In the genomic region with DNA sequence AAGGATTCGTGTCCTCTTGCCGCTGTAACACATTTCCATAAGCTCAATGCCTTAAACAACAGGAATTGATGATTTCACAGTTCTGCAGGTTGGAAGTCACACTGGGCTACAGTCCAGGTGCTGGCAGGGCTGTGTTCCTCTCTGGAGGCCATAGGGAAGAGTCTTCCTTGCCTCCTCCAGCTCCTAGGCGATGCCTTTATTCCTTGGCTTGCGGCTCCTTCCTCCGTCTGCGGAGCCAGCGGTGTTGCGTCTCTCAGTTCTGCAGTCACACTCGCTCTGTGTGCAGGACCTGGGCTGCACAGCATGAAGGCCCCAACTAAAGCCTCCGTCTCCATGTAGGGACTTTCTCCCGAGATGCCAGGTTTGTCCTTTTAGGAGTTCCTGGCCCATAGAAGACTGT, we compare ENCODE assay signal across 30 cellular contexts.
"Had no signal": no experiment of that assay in that cellular context is flagged by ENCODE, and none has a peak within 500 bp of the region (broad histone marks: within the 10 kb centered on the region; RNA-seq: fewer than 3 reads in every experiment).

No MANE protein-coding gene starts in this region.

- ATAC-seq: Panc1 had no signal

- H3K9me3 ChIP-seq: MG63, SJCRH30 had no signal

- H3K27ac Mint-ChIP-seq: activated B cell treated with CpG ODN at 0.5 μM for 24 hours; activated CD4-positive, alpha-beta memory T cell treated with anti-CD3 and anti-CD28 coated beads for 36 hours; activated naive CD4-positive, alpha-beta T cell treated with anti-CD3 and anti-CD28 coated beads, Interleukin-2, amount 50 U/mL, for 24 hours; activated T-helper 2 cell treated with anti-CD3 and anti-CD28 coated beads, Interferon-gamma antibody, Interleukin-2, Interleukin-4, amounts not matched to agents 10 μg/mL and 5 μg/mL and 100 μg/mL, durations not matched to agents 14 hours and 24 hours and 36 hours had no signal

- H3K36me3 Mint-ChIP-seq: activated CD4-positive, alpha-beta memory T cell treated with anti-CD3 and anti-CD28 coated beads for 36 hours; activated naive CD4-positive, alpha-beta T cell treated with anti-CD3 and anti-CD28 coated beads, Interleukin-2, amount 50 U/mL, for 24 hours had no signal

- H3K4me3 Mint-ChIP-seq: activated B cell treated with CpG ODN at 0.5 μM for 24 hours; activated CD4-positive, alpha-beta memory T cell treated with anti-CD3 and anti-CD28 coated beads for 36 hours; activated naive CD4-positive, alpha-beta T cell treated with anti-CD3 and anti-CD28 coated beads, Interleukin-2, amount 50 U/mL, for 24 hours had no signal

- H3K36me3 ChIP-seq: brain microvascular endothelial cell, MG63, SJCRH30 had no signal

- DNase-seq: activated B cell treated with CpG ODN at 0.5 μM for 24 hours; activated CD4-positive, alpha-beta memory T cell treated with anti-CD3 and anti-CD28 coated beads for 36 hours; activated CD4-positive, alpha-beta T cell treated with anti-CD3 and anti-CD28 coated beads for 4 hours; activated CD4-positive, alpha-beta T cell treated with anti-CD3 and anti-CD28 coated beads, Interleukin-2, amount 50 U/mL, for 1 hour; activated CD4-positive, CD25-positive, alpha-beta regulatory T cell treated with anti-CD3 and anti-CD28 coated beads, Interleukin-2, amount 50 U/mL, for 72 hours; activated gamma-delta T cell; activated naive CD4-positive, alpha-beta T cell treated with Interleukin-2 at 50 U/mL for 16 hours; activated T-cell treated with anti-CD3 and anti-CD28 coated beads, Interleukin-2, amount 50 U/mL, for 1 hour; anterior cingulate cortex; brain microvascular endothelial cell; central memory CD4-positive, alpha-beta T cell; Kasumi-1; KBM-7; MG63; NCI-H1048; NCI-H1105 treated with DMSO at 0.1 percent for 48 hours; NCI-H1436; NCI-H1694; NCI-H2029; NCI-H345; NCI-H524 treated with DMSO at 0.1 percent for 48 hours; SHP77; SJCRH30; T-helper 2 cell; T-helper 9 cell had no signal

- H3K4me3 ChIP-seq: MG63, SJCRH30, SK-N-MC had no signal

- H3K27ac ChIP-seq: brain microvascular endothelial cell, SJCRH30, SK-N-MC, VCaP had no signal

- H3K27me3 Mint-ChIP-seq: activated CD4-positive, alpha-beta memory T cell treated with anti-CD3 and anti-CD28 coated beads for 36 hours; activated naive CD4-positive, alpha-beta T cell treated with anti-CD3 and anti-CD28 coated beads, Interleukin-2, amount 50 U/mL, for 24 hours had no signal

- H3K9me3 Mint-ChIP-seq: activated B cell treated with CpG ODN at 0.5 μM for 24 hours; activated CD4-positive, alpha-beta memory T cell treated with anti-CD3 and anti-CD28 coated beads for 36 hours; activated naive CD4-positive, alpha-beta T cell treated with anti-CD3 and anti-CD28 coated beads, Interleukin-2, amount 50 U/mL, for 24 hours; activated T-helper 2 cell treated with anti-CD3 and anti-CD28 coated beads, Interferon-gamma antibody, Interleukin-2, Interleukin-4, amounts not matched to agents 10 μg/mL and 5 μg/mL and 100 μg/mL, durations not matched to agents 14 hours and 24 hours and 36 hours had no signal

- H3K4me1 ChIP-seq: SJCRH30 had no signal

- H3K27me3 ChIP-seq: brain microvascular endothelial cell, MG63, SJCRH30 had no signal
